ENCODE assay signal across 17 cellular contexts in genomic region chr20:57080796-57081195, GRCh38.
DNase-seq lines count a peak whose midpoint lies in the region; ATAC-seq, FAIRE-seq and TF ChIP-seq lines count a peak whose summit lies in the region.
"Had no signal": no experiment of that assay in that cellular context is flagged by ENCODE, and none has a peak within 500 bp of the region (broad histone marks: within the 10 kb centered on the region; RNA-seq: fewer than 3 reads in every experiment).

No MANE protein-coding gene starts in this region.

- H3K79me2 ChIP-seq in keratinocyte (ENCODE audit: control insufficient read depth, insufficient read depth, low read length) = no peaks in the 10 kb centered on the region

- peaks cover 10% of the 10 kb centered on the region for H3K36me3 Mint-ChIP-seq in natural killer cell
- no peaks in the 10 kb centered on the region for H3K36me3 Mint-ChIP-seq in activated naive CD4-positive, alpha-beta T cell treated with anti-CD3 and anti-CD28 coated beads for 36 hours (ENCODE audit: low read depth)

- H3K9ac ChIP-seq in keratinocyte (ENCODE audit: control insufficient read depth, extremely low read depth, insufficient read depth, low read length) = no peak overlapping the region
- H3K9ac ChIP-seq: BLaER1 treated with 17β-estradiol and CSF1 and Interleukin-3, amounts not matched to agents 10 nM and 100 nM had no signal

- H3K9me1 ChIP-seq in keratinocyte (ENCODE audit: control insufficient read depth, extremely low read depth, insufficient read depth, low read length) = no peaks in the 10 kb centered on the region

- H3K4me2 ChIP-seq in keratinocyte (ENCODE audit: control insufficient read depth, extremely low read depth, insufficient read depth, low read depth, low read length) = no peak overlapping the region
- H3K4me2 ChIP-seq: BLaER1 treated with 17β-estradiol and CSF1 and Interleukin-3, amounts not matched to agents 10 nM and 100 nM had no signal

- dilution Hi-C loops in keratinocyte (cut with MboI; ENCODE audit: extremely low pct_ligation_motif_present, low sequenced_read_pairs) = loop anchor here (25.0 kb wide), 1 partner anchor 257 kb away; the partner anchor contains the start of gene SPO11

- ATAC-seq in sciatic nerve (no peak), natural killer cell (no peak), HG03571 (IDR thresholded peaks at IDR 0.05; ENCODE audit: unreplicated experiment) (no peak)
- ATAC-seq: Right ventricle myocardium inferior had no signal

- H3K9me3 Mint-ChIP-seq in natural killer cell = peaks cover 2 to 9% of the 10 kb centered on the region in 2 donors
- H3K9me3 Mint-ChIP-seq in activated naive CD4-positive, alpha-beta T cell treated with anti-CD3 and anti-CD28 coated beads for 36 hours = peaks cover 12% of the 10 kb centered on the region

- no peaks in the 10 kb centered on the region for H3K36me3 ChIP-seq in keratinocyte (ENCODE audit: control insufficient read depth in 2 of 2, extremely low read depth in 1 of 2, insufficient read depth in 2 of 2, low read length in 2 of 2)
- H3K36me3 ChIP-seq: BLaER1 treated with 17β-estradiol and CSF1 and Interleukin-3, amounts not matched to agents 10 nM and 100 nM had no signal

- H3K9me3 ChIP-seq in keratinocyte (ENCODE audit: control insufficient read depth, low read depth, low read length) = peaks cover 2% of the 10 kb centered on the region

- FAIRE-seq in keratinocyte (lab: Jason Lieb, UNC) = peak; percentile 57

- H3K4me1 Mint-ChIP-seq in natural killer cell = no peaks in the 10 kb centered on the region
- no peaks in the 10 kb centered on the region for H3K4me1 Mint-ChIP-seq in activated naive CD4-positive, alpha-beta T cell treated with anti-CD3 and anti-CD28 coated beads for 36 hours (ENCODE audit: low read depth)

- TF ChIP-seq CTCF in AG10803 (conservative IDR thresholded peaks at IDR 0.05; ENCODE audit: low read length) (peak; percentile 56), keratinocyte (optimal IDR thresholded peaks at IDR 0.05 in 1 of 3, IDR thresholded peaks at IDR 0.05 in 1 of 3, conservative IDR thresholded peaks at IDR 0.05 in 1 of 3; ENCODE audit: extremely low read depth in 1 of 3, insufficient read depth in 2 of 3, low read length in 3 of 3) (peak; percentile 41 to 77 (median 62)), natural killer cell (IDR thresholded peaks at IDR 0.05) (no peak)

- peaks cover 0 to 10% of the 10 kb centered on the region in 2 donors for H3K27me3 Mint-ChIP-seq in natural killer cell (ENCODE audit: low read depth in 2 of 2)
- peaks cover 7% of the 10 kb centered on the region for H3K27me3 Mint-ChIP-seq in activated naive CD4-positive, alpha-beta T cell treated with anti-CD3 and anti-CD28 coated beads for 36 hours (ENCODE audit: low read depth)
- H3K27me3 Mint-ChIP-seq: dendritic cell treated with granulocyte-macrophage colony-stimulating factor and Interleukin-4, amounts not matched to agents 40 ng/mL and 50 ng/mL, for 4 days had no signal

- H2AFZ ChIP-seq in keratinocyte (ENCODE audit: control insufficient read depth, low read length) = no peak overlapping the region

- intact Hi-C loops in sciatic nerve (cut with DNase I) = no loop called here
- intact Hi-C loops in natural killer cell (cut with micrococcal nuclease) = no loop called here
- intact Hi-C loops in activated naive CD4-positive, alpha-beta T cell treated with anti-CD3 and anti-CD28 coated beads for 36 hours (cut with micrococcal nuclease) = no loop called here

- no peak overlapping the region for H3K4me3 ChIP-seq in AG10803 (ENCODE audit: low read length)
- H3K4me3 ChIP-seq in keratinocyte (ENCODE audit: control insufficient read depth in 2 of 3, extremely low read depth in 1 of 3, insufficient read depth in 2 of 3, low read depth in 1 of 3, low read length in 3 of 3) = no peak overlapping the region
- H3K4me3 ChIP-seq: BLaER1 treated with 17β-estradiol and CSF1 and Interleukin-3, amounts not matched to agents 10 nM and 100 nM had no signal

- H4K20me1 ChIP-seq in keratinocyte (ENCODE audit: control insufficient read depth, extremely low read depth, insufficient read depth, low read length) = no peaks in the 10 kb centered on the region
- H4K20me1 ChIP-seq: BLaER1 treated with 17β-estradiol and CSF1 and Interleukin-3, amounts not matched to agents 10 nM and 100 nM had no signal

- H3K4me1 ChIP-seq in keratinocyte (ENCODE audit: control insufficient read depth, extremely low read depth, insufficient read depth, low read length) = peaks cover 12% of the 10 kb centered on the region

- peak; percentile 68 for DNase-seq in AG10803 (ENCODE audit: low read depth)
- DNase-seq in M059J (ENCODE audit: low read depth) = peak; percentile 80
- peak; percentile 32 for DNase-seq in astrocyte of the hippocampus (ENCODE audit: low read depth, low spot score)
- no peak for DNase-seq in keratinocyte (ENCODE audit: low read depth, low spot score)
- no peak for DNase-seq in sciatic nerve (ENCODE audit: low spot score)
- no peak for DNase-seq in natural killer cell
- DNase-seq in activated naive CD4-positive, alpha-beta T cell treated with anti-CD3 and anti-CD28 coated beads for 36 hours = no peak
- DNase-seq: KG1; kidney glomerular epithelial cell; naive B cell; NCI-H524; retina; stimulated activated naive CD4-positive, alpha-beta T cell treated with Interleukin-2 at 50 U/mL for 16 hours had no signal

- no peaks in the 10 kb centered on the region for H3K27me3 ChIP-seq in keratinocyte (ENCODE audit: control insufficient read depth, extremely low read depth, insufficient read depth, low read length)
- H3K27me3 ChIP-seq: BLaER1 treated with 17β-estradiol and CSF1 and Interleukin-3, amounts not matched to agents 10 nM and 100 nM had no signal

- H3K27ac Mint-ChIP-seq in natural killer cell = no peak overlapping the region
- H3K27ac Mint-ChIP-seq in activated naive CD4-positive, alpha-beta T cell treated with anti-CD3 and anti-CD28 coated beads for 36 hours = no peak overlapping the region
- H3K27ac Mint-ChIP-seq: dendritic cell treated with granulocyte-macrophage colony-stimulating factor and Interleukin-4, amounts not matched to agents 40 ng/mL and 50 ng/mL, for 4 days; naive B cell had no signal

- CTCF ChIA-PET in activated naive CD4-positive, alpha-beta T cell treated with anti-CD3 and anti-CD28 coated beads for 36 hours (lab: Charles Lee) = no interaction called here

- H3K27ac ChIP-seq in keratinocyte (ENCODE audit: control insufficient read depth, insufficient read depth, low read length) = no peak overlapping the region
- H3K27ac ChIP-seq: BLaER1 treated with 17β-estradiol and CSF1 and Interleukin-3, amounts not matched to agents 10 nM and 100 nM had no signal

- H3K4me3 Mint-ChIP-seq in natural killer cell = no peak overlapping the region
- H3K4me3 Mint-ChIP-seq in activated naive CD4-positive, alpha-beta T cell treated with anti-CD3 and anti-CD28 coated beads for 36 hours = no peak overlapping the region
- H3K4me3 Mint-ChIP-seq: dendritic cell treated with granulocyte-macrophage colony-stimulating factor and Interleukin-4, amounts not matched to agents 40 ng/mL and 50 ng/mL, for 4 days; naive B cell had no signal

Comparison
In these comparisons a context has a peak if more than half of its experiments do, and no peak if none do; other contexts are left out.
1. DNase-seq: peak in AG10803 (single experiment), M059J (single experiment) and astrocyte of the hippocampus (single experiment); none in keratinocyte (single experiment), sciatic nerve (single experiment), natural killer cell (single experiment) and activated naive CD4-positive, alpha-beta T cell treated with anti-CD3 and anti-CD28 coated beads for 36 hours (single experiment).